In the genomic region with DNA sequence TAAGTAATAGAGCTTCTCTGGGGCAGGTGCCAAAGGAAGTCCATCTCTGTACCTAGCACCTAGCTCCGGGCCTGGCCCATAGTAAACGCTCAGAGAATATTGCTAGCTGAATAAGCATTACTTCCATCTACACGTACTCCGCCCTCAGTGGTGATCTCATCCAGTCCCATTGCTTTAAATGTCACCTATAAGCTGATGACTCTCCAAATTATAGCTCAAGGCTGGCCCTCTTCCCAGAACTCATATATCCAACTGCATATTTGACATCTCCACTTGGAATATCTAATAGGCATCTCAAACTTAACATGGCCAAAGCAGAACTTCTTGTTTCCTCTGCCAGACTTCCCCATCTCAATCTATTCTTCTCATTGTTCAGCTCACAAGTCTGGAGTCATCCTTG, we compare ENCODE assay signal across 23 cellular contexts. TPM values are rescaled to one million over a fixed set of nuclear protein-coding genes. Genes with fewer than 3 reads are reported as not detected.
DNase-seq lines count a peak whose midpoint lies in the region; ATAC-seq, FAIRE-seq and TF ChIP-seq lines count a peak whose summit lies in the region.
"Had no signal": no experiment of that assay in that cellular context is flagged by ENCODE, and none has a peak within 500 bp of the region (broad histone marks: within the 10 kb centered on the region; RNA-seq: fewer than 3 reads in every experiment).

No MANE protein-coding gene starts in this region.

- CTCF ChIA-PET in PC-3 (lab: Charles Lee): interaction anchor here (0.8 kb wide), 1 partner anchor 19 kb away, joined by 4 read pairs; no protein-coding TSS in a partner anchor

- H3F3A ChIP-seq in PC-3 (ENCODE audit: low read length, unreplicated experiment): no peaks in the 10 kb centered on the region

- H3K36me3 ChIP-seq in PC-3 (ENCODE audit: low read depth, low read length) (no peaks in the 10 kb centered on the region), testis (ENCODE audit: low read depth, missing control alignments) (no peaks in the 10 kb centered on the region), right lobe of liver (no peaks in the 10 kb centered on the region)

- no peak overlapping the region for H2AFZ ChIP-seq in PC-3 (ENCODE audit: low read length)

- peak overlapping the region; percentile 17; the same call in 1 of the 2 replicates for H3K4me2 ChIP-seq in PC-3 (ENCODE audit: low read length)
- H3K4me2 ChIP-seq: smooth muscle cell had no signal

- H3K9ac ChIP-seq in PC-3 (ENCODE audit: low read length): no peak overlapping the region

- no peak for TF ChIP-seq CTCF in PC-3 (conservative IDR thresholded peaks at IDR 0.05; ENCODE audit: low read depth, low read length)
- TF ChIP-seq CTCF in dorsolateral prefrontal cortex (IDR thresholded peaks at IDR 0.05 in 54 of 56, conservative IDR thresholded peaks at IDR 0.05 in 2 of 56; ENCODE audit: low read depth in 1 of 56, partially characterized antibody in 56 of 56): no peak
- TF ChIP-seq CTCF in testis (IDR thresholded peaks at IDR 0.05): no peak
- no peak for TF ChIP-seq CTCF in right lobe of liver (IDR thresholded peaks at IDR 0.05)

- H3K27ac ChIP-seq in PC-3 (ENCODE audit: low read length) (no peak overlapping the region), dorsolateral prefrontal cortex (peak overlapping the region in 54 of 59 donors; percentile 20 to 89 (median 74)), testis (peak overlapping the region; percentile 16 to 83), right lobe of liver (no peak overlapping the region)
- H3K27ac ChIP-seq: thoracic aorta, WERI-Rb-1 had no signal

- no peaks in the 10 kb centered on the region for H3K27me3 ChIP-seq in PC-3 (ENCODE audit: low read length)
- no peaks in the 10 kb centered on the region for H3K27me3 ChIP-seq in dorsolateral prefrontal cortex
- no peaks in the 10 kb centered on the region for H3K27me3 ChIP-seq in testis
- no peaks in the 10 kb centered on the region for H3K27me3 ChIP-seq in right lobe of liver

- 93% methylated on average over 4 of the region's 4 CpGs for WGBS in testis, 2 donors
- 100% methylated on average over 2 of the region's 4 CpGs for WGBS in right lobe of liver (ENCODE audit: insufficient coverage, low coverage, low lambda C conversion rate, missing lambda C conversion rate)

- H3K9me2 ChIP-seq in PC-3 (replicated peaks; ENCODE audit: low read length): no peaks in the 10 kb centered on the region

- POLR2A ChIA-PET in PC-3 (lab: Charles Lee; ENCODE audit: unreplicated experiment): interaction anchor here (0.6 kb wide), 2 partner anchors 28 to 196 kb away, joined by 3 to 7 read pairs; a partner anchor contains a TSS

- no peaks in the 10 kb centered on the region for H4K20me1 ChIP-seq in PC-3 (ENCODE audit: low read length)

- intact Hi-C loops in PC-3 (cut with micrococcal nuclease): loop anchor here (1.0 kb wide), 1 partner anchor 15 kb away; no protein-coding TSS in a partner anchor
- intact Hi-C loops in dorsolateral prefrontal cortex (cut with DNase I): no loop called here
- intact Hi-C loops in testis (cut with DNase I; ENCODE audit: low total_unique reads): no loop called here
- intact Hi-C loops in right lobe of liver (cut with DNase I): no loop called here

- H3K4me3 ChIP-seq in PC-3 (ENCODE audit: low read length) (no peak overlapping the region), dorsolateral prefrontal cortex (no peak overlapping the region), testis (no peak overlapping the region), right lobe of liver (no peak overlapping the region)
- H3K4me3 ChIP-seq: smooth muscle cell, thoracic aorta had no signal

- FAIRE-seq in H54 (lab: Jason Lieb, UNC): no peak

- H3K4me1 ChIP-seq in PC-3 (ENCODE audit: insufficient read depth, low read length): peaks cover 13% of the 10 kb centered on the region
- peaks cover 39% of the 10 kb centered on the region for H3K4me1 ChIP-seq in testis
- no peaks in the 10 kb centered on the region for H3K4me1 ChIP-seq in right lobe of liver

- no TSS peak for BruUV-seq in PC-3 (replicated peaks; lab: Mats Ljungman, UMichigan)

- DNase-seq in H54 (ENCODE audit: insufficient read length, low spot score) (peak; percentile 40), PC-3 (peak; percentile 82), dorsolateral prefrontal cortex (no peak), testis (no peak), NCI-H2196 (lab: John Stamatoyannopoulos, UW; ENCODE audit: unreplicated experiment) (no peak), right lobe of liver (no peak)
- no peak for DNase-seq in NK-92 treated with Interleukin-12 subunit alpha and Interleukin-12 subunit beta, amount 100 ng/mL, for 24 hours (lab: John Stamatoyannopoulos, UW)
- DNase-seq: CD4-positive, alpha-beta T cell; foreskin melanocyte; H7; mesendoderm; naive B cell; NCI-H1092 treated with DMSO at 0.1 percent for 48 hours; NCI-H1930; NCI-H2227 treated with DMSO at 0.1 percent for 48 hours; NCI-H748 treated with DMSO at 0.1 percent for 48 hours; occipital lobe; stimulated activated CD4-positive, alpha-beta T cell treated with anti-CD3 and anti-CD28 coated beads, Interleukin-2, amount 100 ng/mL, for 48 hours; WERI-Rb-1 had no signal

- peak; percentile 96 for ATAC-seq in PC-3
- no peak for ATAC-seq in right lobe of liver
- ATAC-seq: Right ventricle myocardium inferior; stimulated activated memory B cell treated with anti-CD40 and anti-IgM and Interleukin-4, amounts not matched to agents 10 μg/mL and 1 μg/mL and 100 μg/mL, for 72 hours had no signal

- TF ChIP-seq POLR2A in H54 (IDR thresholded peaks at IDR 0.05; ENCODE audit: low read depth, low read length) (no peak), testis (IDR thresholded peaks at IDR 0.05) (no peak), right lobe of liver (IDR thresholded peaks at IDR 0.05) (no peak)

- no peaks in the 10 kb centered on the region for H3K79me2 ChIP-seq in PC-3 (ENCODE audit: low read length)

- H3K9me3 ChIP-seq in PC-3 (ENCODE audit: low read length): no peaks in the 10 kb centered on the region
- H3K9me3 ChIP-seq in testis: no peaks in the 10 kb centered on the region
- H3K9me3 ChIP-seq in right lobe of liver: no peaks in the 10 kb centered on the region
- H3K9me3 ChIP-seq: thoracic aorta had no signal

RNA-seq across cellular contexts. Expression of a gene that starts 6.9 kb away (rescaled TPM):
- total RNA-seq in PC-3 (2014; rRNA removed) (283 and 396 TPM in 2 replicates), dorsolateral prefrontal cortex (100 to 1,000 TPM; 262 to 795 (median 615) TPM), testis (100 to 1,000 TPM; 404 to 461 TPM), right lobe of liver (100 to 1,000 TPM in 5 of 6 experiments, 10 to 100 TPM in 1; 85.0 to 189 (median 164) TPM)
- 725 TPM for polyA plus RNA-seq in testis (ENCODE audit: insufficient read depth, low read depth, low replicate concordance)

RNA-seq across cellular contexts. Expression of a gene that starts 19.5 kb away (rescaled TPM):
- total RNA-seq in PC-3 (2014; rRNA removed) (319 and 382 TPM in 2 replicates), dorsolateral prefrontal cortex (100 to 1,000 TPM in 30 of 120 experiments, 10 to 100 TPM in 90; 76.0 to 113 (median 95.4) TPM), testis (100 to 1,000 TPM; 199 to 238 TPM), right lobe of liver (10 to 100 TPM; 36.4 to 63.3 (median 60.2) TPM)
- polyA plus RNA-seq in testis (ENCODE audit: insufficient read depth, low read depth, low replicate concordance): 202 TPM

RNA-seq across cellular contexts. Expression of a gene that starts 39.9 kb away (rescaled TPM):
- total RNA-seq in PC-3 (2014; rRNA removed) (40.4 and 41.2 TPM in 2 replicates), dorsolateral prefrontal cortex (10 to 100 TPM; 14.4 to 30.4 (median 22.9) TPM), testis (10 to 100 TPM; 31.3 to 37.4 TPM), right lobe of liver (10 to 100 TPM; 21.6 to 37.9 (median 31.0) TPM)
- polyA plus RNA-seq in testis (ENCODE audit: insufficient read depth, low read depth, low replicate concordance): 51.0 TPM

RNA-seq across cellular contexts. Expression of a gene that starts 42.8 kb away (rescaled TPM):
- total RNA-seq in PC-3 (2014; rRNA removed) (33.8 and 43.2 TPM in 2 replicates), dorsolateral prefrontal cortex (10 to 100 TPM; 18.3 to 41.4 (median 28.7) TPM), testis (10 to 100 TPM; 17.5 to 20.9 TPM), right lobe of liver (10 to 100 TPM; 13.4 to 23.8 (median 15.9) TPM)
- polyA plus RNA-seq in testis (ENCODE audit: insufficient read depth, low read depth, low replicate concordance): 10.8 TPM

RNA-seq across cellular contexts. Expression of a gene that starts 42.8 kb away (rescaled TPM):
- total RNA-seq in PC-3 (2014; rRNA removed): 24.0 and 34.5 TPM in 2 replicates
- 10 to 100 TPM in 80 of 120 experiments, 1 to 10 TPM in 40; 5.4 to 16.5 (median 11.1) TPM for total RNA-seq in dorsolateral prefrontal cortex
- total RNA-seq in testis: 10 to 100 TPM; 13.9 to 15.7 TPM
- 20.0 TPM for polyA plus RNA-seq in testis (ENCODE audit: insufficient read depth, low read depth, low replicate concordance)
- total RNA-seq in right lobe of liver: 10 to 100 TPM; 13.3 to 28.7 (median 17.0) TPM

Comparison
In these comparisons a context has a peak if more than half of its experiments do, and no peak if none do; other contexts are left out.
1. DNase-seq: peak in H54 (single experiment) and PC-3 (single experiment); none in dorsolateral prefrontal cortex (0 of 10), testis (single experiment), NK-92 treated with Interleukin-12 subunit alpha and Interleukin-12 subunit beta, amount 100 ng/mL, for 24 hours (single experiment), NCI-H2196 (single experiment) and right lobe of liver (0 of 3).
2. H3K27ac ChIP-seq: peak in dorsolateral prefrontal cortex (54 of 59) and testis (2 of 2); none in PC-3 (single experiment) and right lobe of liver (0 of 3).